8 cellular contexts compared by ENCODE assay signal in genomic region chr1:25796807-25797458, GRCh38. TPM values are rescaled to one million over a fixed set of nuclear protein-coding genes. Genes with fewer than 3 reads are reported as not detected.
A peak's percentile ranks its signal among the peaks of the same experiment; 100 is the strongest.
DNase-seq lines count a peak whose midpoint lies in the region; ATAC-seq and TF ChIP-seq lines count a peak whose summit lies in the region.

No MANE protein-coding gene starts in this region.

- H3K36me3 ChIP-seq in SJSA1 (no peaks in the 10 kb centered on the region), parathyroid adenoma (ENCODE audit: control insufficient read depth, insufficient read depth, low read length) (no peaks in the 10 kb centered on the region), tibial artery (no peaks in the 10 kb centered on the region)

- H3K4me3 ChIP-seq in SJSA1 (no peak overlapping the region), parathyroid adenoma (ENCODE audit: low read depth, low read length) (no peak overlapping the region), tibial artery (no peak overlapping the region)

- peak; percentile 71 for TF ChIP-seq CTCF in parathyroid adenoma (IDR thresholded peaks at IDR 0.05)
- TF ChIP-seq CTCF in tibial artery (IDR thresholded peaks at IDR 0.05), result peak; percentile 69 to 84

- peak; percentile 97 for DNase-seq in DMS153 treated with DMSO at 0.1 percent for 48 hours (lab: John Stamatoyannopoulos, UW; ENCODE audit: unreplicated experiment)
- peak; percentile 81 for DNase-seq in MV-4-11 (lab: John Stamatoyannopoulos, UW)
- DNase-seq in SJSA1 (ENCODE audit: low read depth in 1 of 2, low spot score in 2 of 2), result peak; percentile 60 to 75
- DNase-seq in activated effector memory CD4-positive, alpha-beta T cell treated with anti-CD3 and anti-CD28 coated beads, Interleukin-2, amount 50 U/mL, for 16 hours, result peak; percentile 94
- DNase-seq in foreskin melanocyte, result peak; percentile 71
- peak; percentile 88 to 89 for DNase-seq in tibial artery

- H3K27ac ChIP-seq in SJSA1 (no peak overlapping the region), parathyroid adenoma (no peak overlapping the region), tibial artery (peak overlapping the region in 1 of 2 donors; percentile 20)

- H3K27me3 ChIP-seq in SJSA1 (replicated peaks) (no peaks in the 10 kb centered on the region), parathyroid adenoma (ENCODE audit: control insufficient read depth, insufficient read depth, low read length) (no peaks in the 10 kb centered on the region), tibial artery (no peaks in the 10 kb centered on the region)

- H3K9me3 ChIP-seq in SJSA1 (replicated peaks) (no peaks in the 10 kb centered on the region), parathyroid adenoma (ENCODE audit: control insufficient read depth, low read length) (no peaks in the 10 kb centered on the region), tibial artery (no peaks in the 10 kb centered on the region)

- no peaks in the 10 kb centered on the region for H3K79me2 ChIP-seq in parathyroid adenoma

- H3K9ac ChIP-seq in parathyroid adenoma, result no peak overlapping the region

- peak overlapping the region; percentile 61 for H2AFZ ChIP-seq in parathyroid adenoma

- ATAC-seq in HG02970 (IDR thresholded peaks at IDR 0.05; ENCODE audit: low FRiP score, unreplicated experiment), result no peak

- peak overlapping the region; percentile 10 for H3K4me2 ChIP-seq in parathyroid adenoma (ENCODE audit: low read length)

- intact Hi-C loops in tibial artery (cut with DNase I; ENCODE audit: low total_unique reads), result loop anchor here (2.0 to 5.0 kb wide), 2 partner anchors 105 to 188 kb away; no protein-coding TSS in a partner anchor

- H3K4me1 ChIP-seq in SJSA1 (replicated peaks) (peaks cover 11% of the 10 kb centered on the region), parathyroid adenoma (no peaks in the 10 kb centered on the region), tibial artery (peaks cover 0 to 34% (median 29%) of the 10 kb centered on the region in 4 donors)

RNA-seq across cellular contexts. Expression of gene SELENON, which starts 3.1 kb away (rescaled TPM):
- 12.7 and 26.0 TPM in 2 replicates for total RNA-seq in SJSA1 (2014; rRNA removed; shearing (Covaris generic))

RNA-seq across cellular contexts. Expression of gene MTFR1L, which starts 22.8 kb away (rescaled TPM):
- 48.9 and 51.6 TPM in 2 replicates for total RNA-seq in SJSA1 (2014; rRNA removed; shearing (Covaris generic))
